ENCODE assay signal across 8 cellular contexts in genomic region chr2:127415593-127416485, GRCh38. TPM values are rescaled to one million over a fixed set of nuclear protein-coding genes. Genes with fewer than 3 reads are reported as not detected.
DNase-seq lines count a peak whose midpoint lies in the region; ATAC-seq and TF ChIP-seq lines count a peak whose summit lies in the region.

No MANE protein-coding gene starts in this region.

- no peaks in the 10 kb centered on the region for H3K36me3 Mint-ChIP-seq in activated naive CD4-positive, alpha-beta T cell treated with anti-CD3 and anti-CD28 coated beads, Interleukin-2, amount 50 U/mL, for 24 hours

- TF ChIP-seq EP300 in sigmoid colon (IDR thresholded peaks at IDR 0.05): no peak

- peak overlapping the region; percentile 84 for H3K4me3 Mint-ChIP-seq in activated naive CD4-positive, alpha-beta T cell treated with anti-CD3 and anti-CD28 coated beads, Interleukin-2, amount 50 U/mL, for 24 hours

- POLR2A ChIA-PET in AG04450 (lab: Yijun Ruan, JAX): no interaction called here

- peaks cover 12% of the 10 kb centered on the region for H3K9me3 Mint-ChIP-seq in activated naive CD4-positive, alpha-beta T cell treated with anti-CD3 and anti-CD28 coated beads, Interleukin-2, amount 50 U/mL, for 24 hours

- DNase-seq in AG04450 (ENCODE audit: low read depth, low spot score): no peak
- peak; percentile 90 for DNase-seq in RPMI8226
- DNase-seq in right cardiac atrium: peak; percentile 41 to 82 (median 75)
- no peak for DNase-seq in sigmoid colon
- no peak for DNase-seq in cerebellar nuclear complex (lab: John Stamatoyannopoulos, UW)

- 0 out of 2 replicates have a peak overlapping the region, but pooled peaks have one; percentile 4 for H3K4me3 ChIP-seq in AG04450 (ENCODE audit: low read depth, low read length)
- H3K4me3 ChIP-seq in right cardiac atrium (ENCODE audit: low read length): peak overlapping the region; percentile 34
- peak overlapping the region in 3 of 4 donors; percentile 22 to 45 (median 39) for H3K4me3 ChIP-seq in sigmoid colon

- H3K9me3 ChIP-seq in AG04450 (ENCODE audit: control insufficient read depth, insufficient read depth, low read length) (no peaks in the 10 kb centered on the region; the same call in 1 of the 2 replicates), right cardiac atrium (ENCODE audit: control insufficient read depth, low read length) (no peaks in the 10 kb centered on the region), sigmoid colon (no peaks in the 10 kb centered on the region)

- H3K27me3 Mint-ChIP-seq in activated naive CD4-positive, alpha-beta T cell treated with anti-CD3 and anti-CD28 coated beads, Interleukin-2, amount 50 U/mL, for 24 hours: peaks cover 2% of the 10 kb centered on the region

- H3K27ac ChIP-seq in AG04450 (ENCODE audit: low read depth, low read length): no peak overlapping the region
- H3K27ac ChIP-seq in right cardiac atrium (ENCODE audit: low read length): no peak overlapping the region
- H3K27ac ChIP-seq in sigmoid colon: no peak overlapping the region

- peak; percentile 67 for ATAC-seq in GM19324 (IDR thresholded peaks at IDR 0.05; ENCODE audit: low FRiP score, unreplicated experiment)
- peak; percentile 81 for ATAC-seq in HG03460 (IDR thresholded peaks at IDR 0.05; ENCODE audit: unreplicated experiment)
- peak; percentile 72 to 78 for ATAC-seq in right cardiac atrium

- H3K27ac Mint-ChIP-seq in activated naive CD4-positive, alpha-beta T cell treated with anti-CD3 and anti-CD28 coated beads, Interleukin-2, amount 50 U/mL, for 24 hours: peak overlapping the region; percentile 55

- H3K27me3 ChIP-seq in AG04450 (ENCODE audit: control insufficient read depth, insufficient read depth, low read length) (peaks cover 3% of the 10 kb centered on the region), right cardiac atrium (ENCODE audit: control insufficient read depth, insufficient read depth) (no peaks in the 10 kb centered on the region), sigmoid colon (peaks cover 6 to 53% (median 42%) of the 10 kb centered on the region in 3 donors)

- H3K36me3 ChIP-seq in sigmoid colon: no peaks in the 10 kb centered on the region

- peaks cover 40% of the 10 kb centered on the region for H3K4me1 Mint-ChIP-seq in activated naive CD4-positive, alpha-beta T cell treated with anti-CD3 and anti-CD28 coated beads, Interleukin-2, amount 50 U/mL, for 24 hours

- no peak for TF ChIP-seq POLR2A in sigmoid colon (IDR thresholded peaks at IDR 0.05)

- WGBS in right cardiac atrium: 18% methylated on average over 53 of the region's 53 CpGs
- WGBS in sigmoid colon, 2 donors: 11 to 15% methylated on average over 53 of the region's 53 CpGs

- no peaks in the 10 kb centered on the region for H3K4me1 ChIP-seq in right cardiac atrium (ENCODE audit: control insufficient read depth, insufficient read depth, low read length)
- H3K4me1 ChIP-seq in sigmoid colon: peaks cover 0 to 23% (median 17%) of the 10 kb centered on the region in 4 donors

- intact Hi-C loops in right cardiac atrium (cut with DNase I): loop anchor here in 2 of 4 donors (10.0 kb wide), 2 partner anchors 51 to 71 kb away; no protein-coding TSS in a partner anchor
- intact Hi-C loops in sigmoid colon (cut with DNase I): no loop called here

- TF ChIP-seq CTCF in AG04450 (IDR thresholded peaks at IDR 0.05; ENCODE audit: low read depth, low read length) (peak; percentile 44), sigmoid colon (IDR thresholded peaks at IDR 0.05) (peak; percentile 29 to 45 (median 35))

- CTCF ChIA-PET in AG04450 (lab: Charles Lee): interaction anchor here (0.6 to 1.4 kb wide), 2 partner anchors 17 to 92 kb away, joined by 5 to 8 read pairs; no protein-coding TSS in a partner anchor

RNA-seq across cellular contexts. Expression of gene PROC, which starts 2.4 kb away (rescaled TPM):
- polyA plus RNA-seq in AG04450 (2011; rRNA removed): not detected in 2 replicates
- polyA minus RNA-seq in AG04450 (2011; rRNA and poly(A)+ RNA removed): not detected in 2 replicates
- total RNA-seq in right cardiac atrium: not detected
- polyA plus RNA-seq in right cardiac atrium: 0.18 TPM
- not detected for total RNA-seq in sigmoid colon
- polyA plus RNA-seq in sigmoid colon: 1 to 10 TPM; 1.4 to 7.8 (median 1.8) TPM

RNA-seq across cellular contexts. Expression of gene MAP3K2, which starts 28.1 kb away (rescaled TPM):
- polyA plus RNA-seq in AG04450 (2011; rRNA removed): 14.9 and 15.5 TPM in 2 replicates
- 26.8 and 36.7 TPM in 2 replicates for polyA minus RNA-seq in AG04450 (2011; rRNA and poly(A)+ RNA removed)
- 10 to 100 TPM; 25.9 to 34.3 (median 32.1) TPM for total RNA-seq in right cardiac atrium
- 4.3 TPM for polyA plus RNA-seq in right cardiac atrium
- total RNA-seq in sigmoid colon: 10 to 100 TPM; 39.9 to 52.2 (median 47.7) TPM
- 10 to 100 TPM in 1 of 3 donors, 1 to 10 TPM in 2; 9.0 to 10.4 (median 9.2) TPM for polyA plus RNA-seq in sigmoid colon

Comparison
In these comparisons a context has a peak if more than half of its experiments do, and no peak if none do; other contexts are left out.
1. DNase-seq: peak in RPMI8226 (single experiment) and right cardiac atrium (3 of 3); none in AG04450 (single experiment), sigmoid colon (single experiment) and cerebellar nuclear complex (0 of 2).
2. Peak in every context shown above with its lines, with median percentiles within 50 percentile points of each other: H3K4me3 ChIP-seq and ATAC-seq.